Comparison of ENCODE assay signal across 28 cellular contexts in genomic region chr17:30148376-30148775, GRCh38. TPM values are rescaled to one million over a fixed set of nuclear protein-coding genes. Genes with fewer than 3 reads are reported as not detected.
DNase-seq lines count a peak whose midpoint lies in the region; ATAC-seq and TF ChIP-seq lines count a peak whose summit lies in the region.
"Had no signal": no experiment of that assay in that cellular context is flagged by ENCODE, and none has a peak within 500 bp of the region (broad histone marks: within the 10 kb centered on the region; RNA-seq: fewer than 3 reads in every experiment).

No MANE protein-coding gene starts in this region.

- H3K36me3 Mint-ChIP-seq in natural killer cell: no peaks in the 10 kb centered on the region
- peaks cover under 1% of the 10 kb centered on the region for H3K36me3 Mint-ChIP-seq in natural killer cell treated with Interleukin-12 subunit alpha and Interleukin-12 subunit beta and Interleukin-15 and Interleukin-18, amount 100 ng/mL, for 72 hours
- H3K36me3 Mint-ChIP-seq in endothelial cell (ENCODE audit: low read depth, unreplicated experiment): peaks cover 15% of the 10 kb centered on the region

- no peaks in the 10 kb centered on the region for H3K9me3 Mint-ChIP-seq in natural killer cell
- no peaks in the 10 kb centered on the region for H3K9me3 Mint-ChIP-seq in natural killer cell treated with Interleukin-12 subunit alpha and Interleukin-12 subunit beta and Interleukin-15 and Interleukin-18, amount 100 ng/mL, for 72 hours
- no peaks in the 10 kb centered on the region for H3K9me3 Mint-ChIP-seq in endothelial cell (ENCODE audit: unreplicated experiment)
- H3K9me3 Mint-ChIP-seq: activated B cell treated with CpG ODN at 0.5 μM for 24 hours; activated naive CD8-positive, alpha-beta T cell treated with anti-CD3 and anti-CD28 coated beads, Interleukin-2, amount 10 ng/mL, durations not matched to agents 7 days and 5 days; endodermal cell; memory B cell had no signal

- peaks cover 5% of the 10 kb centered on the region; the same call in 1 of the 2 replicates for H3K4me1 ChIP-seq in Panc1 (ENCODE audit: control insufficient read depth, insufficient read depth, low read length)
- H3K4me1 ChIP-seq: ascending aorta, gastrocnemius medialis, psoas muscle had no signal

- H3K4me3 Mint-ChIP-seq in natural killer cell (no peak overlapping the region), endothelial cell (ENCODE audit: unreplicated experiment) (no peak overlapping the region)
- H3K4me3 Mint-ChIP-seq in natural killer cell treated with Interleukin-12 subunit alpha and Interleukin-12 subunit beta and Interleukin-15 and Interleukin-18, amount 100 ng/mL, for 72 hours: no peak overlapping the region
- H3K4me3 Mint-ChIP-seq: activated B cell treated with CpG ODN at 0.5 μM for 24 hours; activated naive CD8-positive, alpha-beta T cell treated with anti-CD3 and anti-CD28 coated beads, Interleukin-2, amount 10 ng/mL, durations not matched to agents 7 days and 5 days; endodermal cell; memory B cell had no signal

- POLR2A ChIA-PET in Panc1 (lab: Charles Lee): interaction anchor here (0.5 to 0.7 kb wide), 3 partner anchors 21 to 214 kb away, joined by 3 to 4 read pairs (median 4); no protein-coding TSS in a partner anchor

- H3K4me1 Mint-ChIP-seq in natural killer cell (peaks cover 14 to 19% of the 10 kb centered on the region in 2 donors), endothelial cell (ENCODE audit: unreplicated experiment) (peaks cover 4% of the 10 kb centered on the region)
- H3K4me1 Mint-ChIP-seq in natural killer cell treated with Interleukin-12 subunit alpha and Interleukin-12 subunit beta and Interleukin-15 and Interleukin-18, amount 100 ng/mL, for 72 hours (ENCODE audit: low read depth in 2 of 2): peaks cover 18 to 21% of the 10 kb centered on the region in 2 donors
- H3K4me1 Mint-ChIP-seq: endodermal cell had no signal

- H3K27me3 Mint-ChIP-seq in natural killer cell (ENCODE audit: low read depth in 2 of 2) (no peaks in the 10 kb centered on the region), endothelial cell (ENCODE audit: unreplicated experiment) (no peaks in the 10 kb centered on the region)
- no peaks in the 10 kb centered on the region for H3K27me3 Mint-ChIP-seq in natural killer cell treated with Interleukin-12 subunit alpha and Interleukin-12 subunit beta and Interleukin-15 and Interleukin-18, amount 100 ng/mL, for 72 hours
- H3K27me3 Mint-ChIP-seq: activated B cell treated with CpG ODN at 0.5 μM for 24 hours; activated naive CD8-positive, alpha-beta T cell treated with anti-CD3 and anti-CD28 coated beads, Interleukin-2, amount 10 ng/mL, durations not matched to agents 7 days and 5 days; memory B cell had no signal

- TF ChIP-seq CTCF in natural killer cell (IDR thresholded peaks at IDR 0.05): no peak
- TF ChIP-seq CTCF in Panc1 (IDR thresholded peaks at IDR 0.05): no peak
- no peak for TF ChIP-seq CTCF in endothelial cell (IDR thresholded peaks at IDR 0.05; ENCODE audit: unreplicated experiment)
- no peak for TF ChIP-seq CTCF in dorsolateral prefrontal cortex (IDR thresholded peaks at IDR 0.05 in 54 of 56, conservative IDR thresholded peaks at IDR 0.05 in 2 of 56; ENCODE audit: low read depth in 1 of 56, partially characterized antibody in 56 of 56)

- H3K9me3 ChIP-seq in Panc1 (ENCODE audit: control insufficient read depth, insufficient read depth, low read depth, low read length): no peaks in the 10 kb centered on the region
- H3K9me3 ChIP-seq: ascending aorta, gastrocnemius medialis, psoas muscle, thoracic aorta, vagina had no signal

- H3K4me3 ChIP-seq in Panc1 (ENCODE audit: low read depth in 2 of 2, low read length in 2 of 2) (no peak overlapping the region), dorsolateral prefrontal cortex (no peak overlapping the region)
- H3K4me3 ChIP-seq: ascending aorta, gastrocnemius medialis, psoas muscle, thoracic aorta, vagina had no signal

- DNase-seq in natural killer cell: no peak
- no peak for DNase-seq in natural killer cell treated with Interleukin-12 subunit alpha and Interleukin-12 subunit beta and Interleukin-15 and Interleukin-18, amount 100 ng/mL, for 72 hours (ENCODE audit: low spot score)
- no peak for DNase-seq in Panc1 (ENCODE audit: low read depth, low spot score)
- no peak for DNase-seq in endothelial cell (ENCODE audit: low spot score)
- DNase-seq in activated CD4-positive, alpha-beta T cell treated with anti-CD3 and anti-CD28 coated beads for 1 hour: no peak
- DNase-seq in dorsolateral prefrontal cortex: no peak
- DNase-seq: activated B cell treated with CpG ODN at 0.5 μM for 24 hours; activated CD4-positive, alpha-beta T cell treated with anti-CD3 and anti-CD28 coated beads, Interleukin-2, amount 50 U/mL, for 4 hours; activated naive CD8-positive, alpha-beta T cell treated with anti-CD3 and anti-CD28 coated beads, Interleukin-2, amount 10 ng/mL, durations not matched to agents 7 days and 5 days; cortex of kidney; DMS79; endodermal cell; gastrocnemius medialis; GF-D8; NCI-H1694; NCI-H2171; NCI-H524; psoas muscle; SHP77; stimulated activated naive CD4-positive, alpha-beta T cell; SW 1271; T1000 had no signal

- CTCF ChIA-PET in Panc1 (lab: Charles Lee): interaction anchor here (0.5 to 0.7 kb wide), 3 partner anchors 87 to 188 kb away, joined by 3 to 7 read pairs (median 4); no protein-coding TSS in a partner anchor

- TSS peak; percentile 27 for BruUV-seq in Panc1 (replicated peaks; lab: Mats Ljungman, UMichigan)

- H3K27ac Mint-ChIP-seq in natural killer cell: peak overlapping the region; percentile 64 to 78
- H3K27ac Mint-ChIP-seq in natural killer cell treated with Interleukin-12 subunit alpha and Interleukin-12 subunit beta and Interleukin-15 and Interleukin-18, amount 100 ng/mL, for 72 hours: no peak overlapping the region
- peak overlapping the region; percentile 32 for H3K27ac Mint-ChIP-seq in endothelial cell (ENCODE audit: unreplicated experiment)
- H3K27ac Mint-ChIP-seq: activated B cell treated with CpG ODN at 0.5 μM for 24 hours; activated naive CD8-positive, alpha-beta T cell treated with anti-CD3 and anti-CD28 coated beads, Interleukin-2, amount 10 ng/mL, durations not matched to agents 7 days and 5 days; endodermal cell; memory B cell had no signal

- no peak overlapping the region for H3K27ac ChIP-seq in Panc1 (ENCODE audit: low read length)
- no peak overlapping the region for H3K27ac ChIP-seq in dorsolateral prefrontal cortex
- H3K27ac ChIP-seq: ascending aorta, gastrocnemius medialis, psoas muscle, thoracic aorta, vagina had no signal

- H3K36me3 ChIP-seq in Panc1 (ENCODE audit: control insufficient read depth, insufficient read depth, low read length): no peaks in the 10 kb centered on the region
- H3K36me3 ChIP-seq: ascending aorta, gastrocnemius medialis, thoracic aorta, vagina had no signal

- intact Hi-C loops in natural killer cell (cut with micrococcal nuclease) (no loop called here), Panc1 (cut with micrococcal nuclease; ENCODE audit: unreplicated experiment) (no loop called here), dorsolateral prefrontal cortex (cut with DNase I) (no loop called here)

- ATAC-seq in natural killer cell (no peak), Panc1 (no peak), HG03565 (IDR thresholded peaks at IDR 0.05; ENCODE audit: unreplicated experiment) (no peak), HG03095 (IDR thresholded peaks at IDR 0.05; ENCODE audit: unreplicated experiment) (no peak)
- ATAC-seq in natural killer cell treated with Interleukin-12 subunit alpha and Interleukin-12 subunit beta and Interleukin-15 and Interleukin-18, amount 100 ng/mL, for 72 hours: no peak
- ATAC-seq: gastrocnemius medialis, psoas muscle had no signal

- in situ Hi-C loops in Panc1 (cut with HindIII; ENCODE audit: low pct_unique_long_range_greater_than_20kb, low sequenced_read_pairs): no loop called here

- no peaks in the 10 kb centered on the region for H3K27me3 ChIP-seq in Panc1 (ENCODE audit: control insufficient read depth, insufficient read depth, low read length)
- H3K27me3 ChIP-seq in dorsolateral prefrontal cortex: no peaks in the 10 kb centered on the region
- H3K27me3 ChIP-seq: ascending aorta, gastrocnemius medialis, vagina had no signal

RNA-seq across cellular contexts. Expression of gene NSRP1, which starts 31.8 kb away (rescaled TPM):
- total RNA-seq in natural killer cell (10 to 100 TPM; 27.0 to 33.7 (median 29.7) TPM), Panc1 (2021; ENCODE audit: unreplicated experiment) (30.5 TPM), endothelial cell (ENCODE audit: unreplicated experiment) (20.2 TPM), dorsolateral prefrontal cortex (10 to 100 TPM; 23.1 to 57.8 (median 32.3) TPM)
- 10 to 100 TPM; 35.7 to 59.8 TPM for total RNA-seq in natural killer cell treated with Interleukin-12 subunit alpha and Interleukin-12 subunit beta and Interleukin-15 and Interleukin-18, amount 100 ng/mL, for 72 hours
- polyA plus RNA-seq in Panc1 (2012; ENCODE audit: insufficient read length): 19.1 TPM

Comparison
In these comparisons a context has a peak if more than half of its experiments do, and no peak if none do; other contexts are left out.
1. H3K27ac Mint-ChIP-seq: peak in natural killer cell (2 of 2) and endothelial cell (single experiment); none in natural killer cell treated with Interleukin-12 subunit alpha and Interleukin-12 subunit beta and Interleukin-15 and Interleukin-18, amount 100 ng/mL, for 72 hours (0 of 2).